13 cellular contexts compared by ENCODE assay signal in genomic region chr13:101150998-101151397, GRCh38.
DNase-seq lines count a peak whose midpoint lies in the region; ATAC-seq and TF ChIP-seq lines count a peak whose summit lies in the region.
"Had no signal": no experiment of that assay in that cellular context is flagged by ENCODE, and none has a peak within 500 bp of the region (broad histone marks: within the 10 kb centered on the region; RNA-seq: fewer than 3 reads in every experiment).

No MANE protein-coding gene starts in this region.

- H3K27ac ChIP-seq in SK-N-SH (ENCODE audit: low read depth in 2 of 2, low read length in 1 of 2) (peak overlapping the region in 1 of 2 experiments; percentile 42; a peak in 1 of 4 replicates), smooth muscle cell (ENCODE audit: low read depth) (peak overlapping the region; percentile 36), upper lobe of right lung (no peak overlapping the region), coronary artery (no peak overlapping the region)
- H3K27ac ChIP-seq: tibial artery had no signal

- no peak for TF ChIP-seq RAD21 in SK-N-SH (IDR thresholded peaks at IDR 0.05; ENCODE audit: low read length)

- intact Hi-C loops in upper lobe of right lung (cut with DNase I): no loop called here

- peaks cover 22% of the 10 kb centered on the region for H3K4me1 Mint-ChIP-seq in glutamatergic neuron (ENCODE audit: low read depth, unreplicated experiment)
- H3K4me1 Mint-ChIP-seq: activated naive CD8-positive, alpha-beta T cell treated with anti-CD3 and anti-CD28 coated beads, Interleukin-2, amount 50 U/mL, for 24 hours had no signal

- 33% methylated on average over 7 of the region's 7 CpGs for WGBS in SK-N-SH (ENCODE audit: low lambda C conversion rate)
- WGBS in smooth muscle cell (ENCODE audit: low lambda C conversion rate): 21% methylated on average over 7 of the region's 7 CpGs

- H3K27ac Mint-ChIP-seq in glutamatergic neuron (ENCODE audit: unreplicated experiment): no peak overlapping the region
- H3K27ac Mint-ChIP-seq: activated naive CD8-positive, alpha-beta T cell treated with anti-CD3 and anti-CD28 coated beads, Interleukin-2, amount 50 U/mL, for 24 hours had no signal

- CTCF ChIA-PET in SK-N-SH (lab: Yijun Ruan, JAX): interaction anchor here (0.8 to 1.7 kb wide), 13 partner anchors 11 to 1429 kb away, joined by 3 to 12 read pairs (median 4); no protein-coding TSS in a partner anchor

- H3K9me3 ChIP-seq in SK-N-SH (no peaks in the 10 kb centered on the region), smooth muscle cell (replicated peaks; ENCODE audit: low read depth) (no peaks in the 10 kb centered on the region), upper lobe of right lung (no peaks in the 10 kb centered on the region)
- H3K9me3 ChIP-seq: tibial artery had no signal

- H3K36me3 ChIP-seq in SK-N-SH (replicated peaks in 1 of 2; ENCODE audit: control insufficient read depth in 1 of 2, insufficient read depth in 2 of 2, low read length in 1 of 2): no peaks in the 10 kb centered on the region
- no peaks in the 10 kb centered on the region for H3K36me3 ChIP-seq in smooth muscle cell (ENCODE audit: low read depth)
- H3K36me3 ChIP-seq in upper lobe of right lung: no peaks in the 10 kb centered on the region
- H3K36me3 ChIP-seq: tibial artery had no signal

- no peak overlapping the region; a peak in 1 of 4 replicates for H3K4me3 ChIP-seq in SK-N-SH (ENCODE audit: low read depth in 2 of 2, low read length in 1 of 2)
- H3K4me3 ChIP-seq in smooth muscle cell: no peak overlapping the region
- H3K4me3 ChIP-seq in upper lobe of right lung: no peak overlapping the region
- H3K4me3 ChIP-seq in coronary artery: no peak overlapping the region
- H3K4me3 ChIP-seq: tibial artery had no signal

- no peak for TF ChIP-seq CTCF in SK-N-SH (IDR thresholded peaks at IDR 0.05)
- no peak for TF ChIP-seq CTCF in glutamatergic neuron (IDR thresholded peaks at IDR 0.05; ENCODE audit: partially characterized antibody, unreplicated experiment)
- no peak for TF ChIP-seq CTCF in smooth muscle cell (IDR thresholded peaks at IDR 0.05; ENCODE audit: borderline replicate concordance, insufficient read depth, poor library complexity, severe bottlenecking)
- no peak for TF ChIP-seq CTCF in upper lobe of right lung (IDR thresholded peaks at IDR 0.05)
- no peak for TF ChIP-seq CTCF in coronary artery (IDR thresholded peaks at IDR 0.05)

- ATAC-seq in upper lobe of right lung: no peak
- ATAC-seq: activated naive CD8-positive, alpha-beta T cell treated with anti-CD3 and anti-CD28 coated beads, Interleukin-2, amount 50 U/mL, for 24 hours had no signal

- H3F3A ChIP-seq in SK-N-SH (replicated peaks; ENCODE audit: insufficient read depth): no peaks in the 10 kb centered on the region
- no peaks in the 10 kb centered on the region for H3F3A ChIP-seq in smooth muscle cell (ENCODE audit: low read depth)

- H3K4me2 ChIP-seq in SK-N-SH: peak overlapping the region; percentile 70
- peak overlapping the region; percentile 73 for H3K4me2 ChIP-seq in smooth muscle cell

- H3K27me3 ChIP-seq in SK-N-SH (ENCODE audit: insufficient read depth) (no peaks in the 10 kb centered on the region), smooth muscle cell (ENCODE audit: low read depth) (no peaks in the 10 kb centered on the region), upper lobe of right lung (peaks cover 16% of the 10 kb centered on the region)
- H3K27me3 ChIP-seq: tibial artery had no signal

- H3K9ac ChIP-seq in SK-N-SH (peak overlapping the region; percentile 14; the same call in 1 of the 2 replicates), smooth muscle cell (ENCODE audit: low read depth) (peak overlapping the region; percentile 27)

- POLR2A ChIA-PET in SK-N-SH (lab: Yijun Ruan, JAX): no interaction called here

- H3K4me1 ChIP-seq in SK-N-SH (ENCODE audit: control insufficient read depth in 1 of 2, insufficient read depth in 2 of 2, low read depth in 1 of 2, low read length in 1 of 2): peaks cover 7 to 11% of the 10 kb centered on the region in 2 experiments; a peak in 2 of 4 replicates
- peaks cover 9% of the 10 kb centered on the region for H3K4me1 ChIP-seq in smooth muscle cell (ENCODE audit: low read depth)
- H3K4me1 ChIP-seq in upper lobe of right lung: no peaks in the 10 kb centered on the region

- no peaks in the 10 kb centered on the region for H3K9me2 ChIP-seq in SK-N-SH

- DNase-seq in NCI-H1092 treated with DMSO at 0.1 percent for 48 hours (lab: John Stamatoyannopoulos, UW): peak; percentile 19
- no peak for DNase-seq in NCI-H1092 (lab: John Stamatoyannopoulos, UW)
- DNase-seq in SK-N-SH: peak; percentile 17
- DNase-seq in glutamatergic neuron: no peak
- DNase-seq in smooth muscle cell (lab: John Stamatoyannopoulos, UW; ENCODE audit: unreplicated experiment): no peak
- no peak for DNase-seq in upper lobe of right lung
- DNase-seq in RPMI8226: no peak
- DNase-seq in coronary artery (ENCODE audit: low spot score): no peak
- DNase-seq: activated CD8-positive, alpha-beta memory T cell treated with anti-CD3 and anti-CD28 coated beads, Interleukin-2, amount 50 U/mL, for 4 hours; activated naive CD8-positive, alpha-beta T cell treated with anti-CD3 and anti-CD28 coated beads, Interleukin-2, amount 50 U/mL, for 24 hours; midbrain; NCI-H2029 treated with DMSO at 0.1 percent for 48 hours; tibial artery had no signal

- H3K4me3 Mint-ChIP-seq in glutamatergic neuron (ENCODE audit: unreplicated experiment): peak overlapping the region; percentile 15
- H3K4me3 Mint-ChIP-seq: activated naive CD8-positive, alpha-beta T cell treated with anti-CD3 and anti-CD28 coated beads, Interleukin-2, amount 50 U/mL, for 24 hours had no signal

- H3K27me3 Mint-ChIP-seq in glutamatergic neuron (ENCODE audit: unreplicated experiment): peaks cover 2% of the 10 kb centered on the region

- H3K36me3 Mint-ChIP-seq in glutamatergic neuron (ENCODE audit: unreplicated experiment): no peaks in the 10 kb centered on the region

- no peaks in the 10 kb centered on the region for H4K20me1 ChIP-seq in SK-N-SH (ENCODE audit: insufficient read depth)
- no peaks in the 10 kb centered on the region for H4K20me1 ChIP-seq in smooth muscle cell (ENCODE audit: low read depth)

- no peak for TF ChIP-seq EP300 in SK-N-SH (IDR thresholded peaks at IDR 0.05; ENCODE audit: borderline replicate concordance in 1 of 2, low read depth in 1 of 2, low read length in 1 of 2)

- no peaks in the 10 kb centered on the region for H3K79me2 ChIP-seq in SK-N-SH (ENCODE audit: insufficient read depth)
- H3K79me2 ChIP-seq in smooth muscle cell (ENCODE audit: low read depth): no peaks in the 10 kb centered on the region

- peaks cover 2% of the 10 kb centered on the region for H3K9me3 Mint-ChIP-seq in glutamatergic neuron (ENCODE audit: unreplicated experiment)
- H3K9me3 Mint-ChIP-seq: activated naive CD8-positive, alpha-beta T cell treated with anti-CD3 and anti-CD28 coated beads, Interleukin-2, amount 50 U/mL, for 24 hours had no signal

- peak overlapping the region; percentile 77 for H2AFZ ChIP-seq in SK-N-SH (ENCODE audit: low read depth)
- peak overlapping the region; percentile 82 for H2AFZ ChIP-seq in smooth muscle cell (ENCODE audit: low read depth)

TF ChIP-seq in SK-N-SH, 30 proteins besides CTCF, POLR2A, EP300 and RAD21:
- TF ChIP-seq REST (IDR thresholded peaks at IDR 0.05; ENCODE audit: low read depth, low read length): no peak
- 0 out of 2 replicates have a peak, but pooled peaks have one; percentile 10 for TF ChIP-seq GATA2 (CRISPR knock-in tag; IDR thresholded peaks at IDR 0.05)
- no peak for TF ChIP-seq PBX3 (IDR thresholded peaks at IDR 0.05)
- TF ChIP-seq NRF1 (IDR thresholded peaks at IDR 0.05; ENCODE audit: low read depth, low read length): no peak
TF ChIP-seq in SK-N-SH: peak in this region for 1.

Comparison
In these comparisons a context has a peak if more than half of its experiments do, and no peak if none do; other contexts are left out.
1. DNase-seq: peak in NCI-H1092 treated with DMSO at 0.1 percent for 48 hours (single experiment) and SK-N-SH (single experiment); none in NCI-H1092 (single experiment), glutamatergic neuron (single experiment), smooth muscle cell (single experiment), upper lobe of right lung (single experiment), RPMI8226 (single experiment) and coronary artery (single experiment).